ENCODE assay signal across 9 cellular contexts in genomic region chr10:73888514-73888913, GRCh38. TPM values are rescaled to one million over a fixed set of nuclear protein-coding genes. Genes with fewer than 3 reads are reported as not detected.
A peak's percentile ranks its signal among the peaks of the same experiment; 100 is the strongest.
DNase-seq lines count a peak whose midpoint lies in the region; ATAC-seq and TF ChIP-seq lines count a peak whose summit lies in the region.
"Had no signal": no experiment of that assay in that cellular context is flagged by ENCODE, and none has a peak within 500 bp of the region (broad histone marks: within the 10 kb centered on the region; RNA-seq: fewer than 3 reads in every experiment).

No MANE protein-coding gene starts in this region.

- peak overlapping the region; percentile 90 to 91 for H3K27ac ChIP-seq in breast epithelium
- H3K27ac ChIP-seq in mesodermal cell (ENCODE audit: low read depth, low read length, severe bottlenecking), result peak overlapping the region; percentile 49
- peak overlapping the region; percentile 64 to 86 (median 74) for H3K27ac ChIP-seq in upper lobe of left lung

- peaks cover 21 to 30% of the 10 kb centered on the region in 2 donors for H3K4me1 ChIP-seq in breast epithelium
- peaks cover 51% of the 10 kb centered on the region for H3K4me1 ChIP-seq in mesodermal cell (ENCODE audit: control insufficient read depth, insufficient read depth, low read length, poor library complexity, severe bottlenecking)
- H3K4me1 ChIP-seq in upper lobe of left lung, result peaks cover 30 to 31% (median 31%) of the 10 kb centered on the region in 4 donors

- no peaks in the 10 kb centered on the region for H3K27me3 ChIP-seq in breast epithelium
- no peaks in the 10 kb centered on the region for H3K27me3 ChIP-seq in upper lobe of left lung

- DNase-seq in NCI-H510A treated with DMSO at 0.1 percent for 48 hours (lab: John Stamatoyannopoulos, UW) (peak; percentile 55), NCI-H510A (lab: John Stamatoyannopoulos, UW) (no peak), breast epithelium (ENCODE audit: low spot score in 2 of 2) (peak in 1 of 2 donors; percentile 52), upper lobe of left lung (no peak), T-helper 2 cell (no peak), glomerular visceral epithelial cell (ENCODE audit: extremely low spot score) (no peak), epidermal melanocyte (ENCODE audit: insufficient read length, low spot score) (no peak)
- DNase-seq: ACHN had no signal

- intact Hi-C loops in breast epithelium (cut with DNase I; ENCODE audit: low total_unique reads), result loop anchor here (10.0 kb wide), 1 partner anchor 56 kb away; no protein-coding TSS in a partner anchor

- no peak overlapping the region for H3K4me3 ChIP-seq in breast epithelium
- H3K4me3 ChIP-seq in mesodermal cell (ENCODE audit: extremely low read depth, insufficient read depth, low read length, poor library complexity, severe bottlenecking), result no peak overlapping the region
- no peak overlapping the region for H3K4me3 ChIP-seq in upper lobe of left lung

- TF ChIP-seq CTCF in breast epithelium (IDR thresholded peaks at IDR 0.05) (no peak), upper lobe of left lung (IDR thresholded peaks at IDR 0.05) (no peak)

- H3K9me3 ChIP-seq in breast epithelium (no peaks in the 10 kb centered on the region), mesodermal cell (ENCODE audit: control insufficient read depth, low read length) (no peaks in the 10 kb centered on the region), upper lobe of left lung (no peaks in the 10 kb centered on the region)

- no peak for TF ChIP-seq EP300 in upper lobe of left lung (IDR thresholded peaks at IDR 0.05)

- TF ChIP-seq POLR2A in breast epithelium (IDR thresholded peaks at IDR 0.05), result no peak
- TF ChIP-seq POLR2A in upper lobe of left lung (IDR thresholded peaks at IDR 0.05), result no peak

- WGBS in mesodermal cell (ENCODE audit: insufficient coverage in 2 of 2), 2 experiments, result 96 to 98% methylated on average over 5 of the region's 5 CpGs
- 85 to 86% methylated on average over 5 of the region's 5 CpGs for WGBS in upper lobe of left lung, 2 donors

- peak in 1 of 2 donors; percentile 7 for ATAC-seq in upper lobe of left lung (ENCODE audit: low FRiP score in 2 of 2)

- H3K36me3 ChIP-seq in breast epithelium (no peaks in the 10 kb centered on the region), mesodermal cell (ENCODE audit: control insufficient read depth, insufficient read depth, low read length) (no peaks in the 10 kb centered on the region), upper lobe of left lung (no peaks in the 10 kb centered on the region)

RNA-seq across cellular contexts. Expression of gene CAMK2G, which starts 14.2 kb away (rescaled TPM):
- total RNA-seq in breast epithelium, result 10 to 100 TPM; 22.6 to 28.0 (median 27.2) TPM
- 24.4 TPM for polyA plus RNA-seq in mesodermal cell (2013, experiment 1 of 2)
- polyA plus RNA-seq in mesodermal cell (2013, experiment 2 of 2), result 24.9 TPM
- total RNA-seq in upper lobe of left lung, result 10 to 100 TPM; 25.7 to 52.3 (median 43.0) TPM

RNA-seq across cellular contexts. Expression of gene PLAU, which starts 22.4 kb away (rescaled TPM):
- 10 to 100 TPM in 1 of 3 donors, 1 to 10 TPM in 2; 4.2 to 11.0 (median 5.2) TPM for total RNA-seq in breast epithelium
- 125 TPM for polyA plus RNA-seq in mesodermal cell (2013, experiment 1 of 2)
- 104 TPM for polyA plus RNA-seq in mesodermal cell (2013, experiment 2 of 2)
- total RNA-seq in upper lobe of left lung, result 10 to 100 TPM in 3 of 6 donors, 1 to 10 TPM in 3; 8.2 to 38.8 (median 12.4) TPM
